28 cellular contexts compared by ENCODE assay signal in the genomic region with DNA sequence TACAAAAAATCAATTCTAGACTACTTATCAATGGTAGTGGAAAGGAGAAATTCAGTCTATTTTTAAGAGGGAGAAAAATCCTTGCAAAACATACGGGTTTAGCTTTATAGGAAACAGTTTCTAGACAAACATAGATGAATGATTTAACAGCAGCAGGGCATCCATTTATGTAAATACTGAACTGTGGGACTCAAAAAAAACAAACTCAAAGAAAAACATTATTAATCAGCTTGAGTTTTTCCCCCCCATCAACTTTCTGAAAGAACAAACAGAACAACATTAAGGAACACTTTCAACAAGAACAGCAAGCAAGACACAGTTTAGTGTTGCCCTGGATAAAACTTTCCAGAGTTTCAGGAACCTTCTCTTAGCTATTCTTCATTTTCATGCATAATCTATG.
"Had no signal": no experiment of that assay in that cellular context is flagged by ENCODE, and none has a peak within 500 bp of the region (broad histone marks: within the 10 kb centered on the region; RNA-seq: fewer than 3 reads in every experiment).

No MANE protein-coding gene starts in this region.

- H3K9me3 ChIP-seq: left lung, lower lobe of right lung, pancreas, prostate gland, spleen, suprapubic skin, thoracic aorta, tibial artery, upper lobe of right lung had no signal

- H3K36me3 Mint-ChIP-seq: naive thymus-derived CD8-positive, alpha-beta T cell; stimulated activated effector memory CD8-positive, alpha-beta T cell treated with anti-CD3 and anti-CD28 coated beads, Interleukin-12 subunit alpha, Interleukin-12 subunit beta, amount 100 ng/mL, for 72 hours had no signal

- H3K27ac ChIP-seq: left lung, lower lobe of right lung, pancreas, prostate gland, skin epidermis, spleen, suprapubic skin, thoracic aorta, tibial artery, upper lobe of right lung had no signal

- H3K27me3 Mint-ChIP-seq: stimulated activated naive CD8-positive, alpha-beta T cell treated with anti-CD3 and anti-CD28 coated beads, Interleukin-15, Interleukin-2, amounts not matched to agents 100 ng/mL and 50 ng/mL, for 24 hours had no signal

- DNase-seq: hippocampal formation; kidney glomerular epithelial cell; left cardiac atrium; left lung; lower lobe of right lung; mammary epithelial cell; mesenchymal stem cell; naive thymus-derived CD8-positive, alpha-beta T cell; nucleus accumbens; pancreas; posterior cingulate gyrus; retina; right cardiac atrium; spleen; stimulated activated CD4-positive, alpha-beta T cell treated with anti-CD3 and anti-CD28 coated beads, Interleukin-4, amount 100 ng/mL, for 24 hours; stimulated activated naive CD4-positive, alpha-beta T cell; tibial artery; trophoblast cell; upper lobe of right lung had no signal

- H3K9me3 Mint-ChIP-seq: nephron; neural crest cell; stimulated activated naive CD8-positive, alpha-beta T cell treated with anti-CD3 and anti-CD28 coated beads, Interleukin-15, Interleukin-2, amounts not matched to agents 100 ng/mL and 50 ng/mL, for 24 hours had no signal

- H3K4me1 ChIP-seq: left lung, lower lobe of right lung, pancreas, prostate gland, spleen, suprapubic skin, tibial artery, upper lobe of right lung had no signal

- H3K27ac Mint-ChIP-seq: stimulated activated effector memory CD8-positive, alpha-beta T cell treated with anti-CD3 and anti-CD28 coated beads, Interleukin-12 subunit alpha, Interleukin-12 subunit beta, amount 100 ng/mL, for 72 hours; stimulated activated naive CD8-positive, alpha-beta T cell treated with anti-CD3 and anti-CD28 coated beads, Interleukin-15, Interleukin-2, amounts not matched to agents 100 ng/mL and 50 ng/mL, for 24 hours had no signal

- H3K27me3 ChIP-seq: left lung, pancreas, spleen, suprapubic skin, tibial artery, upper lobe of right lung had no signal

- ATAC-seq: left cardiac atrium; left lung; lower lobe of right lung; naive thymus-derived CD8-positive, alpha-beta T cell; pancreas; right cardiac atrium; sciatic nerve; stimulated activated effector memory CD8-positive, alpha-beta T cell treated with anti-CD3 and anti-CD28 coated beads, Interleukin-12 subunit alpha, Interleukin-12 subunit beta, amount 100 ng/mL, for 72 hours; upper lobe of right lung had no signal

- H3K4me3 Mint-ChIP-seq: naive thymus-derived CD8-positive, alpha-beta T cell; nephron; neural crest cell; stimulated activated effector memory CD8-positive, alpha-beta T cell treated with anti-CD3 and anti-CD28 coated beads, Interleukin-12 subunit alpha, Interleukin-12 subunit beta, amount 100 ng/mL, for 72 hours; stimulated activated naive CD8-positive, alpha-beta T cell treated with anti-CD3 and anti-CD28 coated beads, Interleukin-15, Interleukin-2, amounts not matched to agents 100 ng/mL and 50 ng/mL, for 24 hours had no signal

- H3K4me1 Mint-ChIP-seq: naive thymus-derived CD8-positive, alpha-beta T cell; neural crest cell; stimulated activated effector memory CD8-positive, alpha-beta T cell treated with anti-CD3 and anti-CD28 coated beads, Interleukin-12 subunit alpha, Interleukin-12 subunit beta, amount 100 ng/mL, for 72 hours had no signal

- H3K4me3 ChIP-seq: left lung, lower lobe of right lung, pancreas, prostate gland, skin epidermis, spleen, suprapubic skin, thoracic aorta, tibial artery, upper lobe of right lung had no signal

- H3K36me3 ChIP-seq: left lung, lower lobe of right lung, pancreas, prostate gland, spleen, suprapubic skin, thoracic aorta, tibial artery, upper lobe of right lung had no signal
